In the genomic region with DNA sequence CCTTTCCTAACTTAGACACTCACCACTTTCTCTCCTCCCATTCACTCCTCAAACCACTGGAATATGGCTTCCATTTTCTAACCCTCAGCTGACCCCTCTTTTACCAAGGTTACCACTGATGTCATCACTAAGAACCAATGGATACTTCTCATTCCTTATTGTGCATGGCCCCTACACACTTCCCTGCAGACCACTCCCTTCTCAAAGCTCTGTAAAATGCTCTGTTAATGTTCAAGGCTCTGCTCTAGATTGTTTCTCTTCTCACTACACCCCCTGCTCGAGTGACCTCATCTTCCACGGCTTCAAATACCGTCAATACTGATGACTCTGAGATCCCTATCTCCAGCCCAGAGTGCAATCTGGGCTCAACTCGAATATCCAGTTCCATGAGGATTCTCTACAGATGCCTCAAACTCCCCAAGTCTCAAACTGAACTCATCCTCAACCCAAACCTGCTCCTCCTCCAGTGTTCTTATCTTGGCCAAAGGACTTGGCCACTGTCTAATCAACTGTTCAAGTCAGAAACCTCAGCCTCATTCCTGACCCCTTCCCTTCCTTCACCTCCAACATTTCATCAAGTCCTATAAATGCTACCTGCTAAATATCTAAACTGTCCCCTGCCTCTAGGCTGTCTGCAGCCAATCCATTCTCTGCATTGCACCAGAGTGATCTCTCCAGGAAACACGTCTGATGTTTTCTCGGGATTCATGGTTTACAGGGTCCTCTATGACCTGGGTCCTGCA, we compare ENCODE assay signal across 1 cellular context.
TF ChIP-seq lines count a peak whose summit lies in the region.

No MANE protein-coding gene starts in this region.

TF ChIP-seq in K562, 482 proteins besides CTCF, POLR2A, EP300 and RAD21 (continued from another document):
- TF ChIP-seq E2F1 (CRISPR knock-in tag; IDR thresholded peaks at IDR 0.05), result no peak
